In genomic region chr10:99906470-99906869, GRCh38 we compare ENCODE assay signal across 8 cellular contexts.
DNase-seq lines count a peak whose midpoint lies in the region; ATAC-seq and TF ChIP-seq lines count a peak whose summit lies in the region.

No MANE protein-coding gene starts in this region.

- no peak for TF ChIP-seq CTCF in left lung (IDR thresholded peaks at IDR 0.05)
- TF ChIP-seq CTCF in uterus (IDR thresholded peaks at IDR 0.05), result no peak
- TF ChIP-seq CTCF in coronary artery (IDR thresholded peaks at IDR 0.05), result no peak

- H3K27ac ChIP-seq in right cardiac atrium (ENCODE audit: low read length) (no peak overlapping the region), left lung (no peak overlapping the region), uterus (no peak overlapping the region), coronary artery (no peak overlapping the region)

- H3K9me3 ChIP-seq in right cardiac atrium (ENCODE audit: control insufficient read depth, low read length) (no peaks in the 10 kb centered on the region), left lung (no peaks in the 10 kb centered on the region), uterus (no peaks in the 10 kb centered on the region)

- DNase-seq in right cardiac atrium (peak in 2 of 3 donors; percentile 33 to 48), cardiac septum (ENCODE audit: low spot score) (no peak), brain pericyte (ENCODE audit: low read depth, low spot score) (peak; percentile 92), left lung (no peak), uterus (peak; percentile 23 to 69), coronary artery (ENCODE audit: low spot score) (no peak), NCI-H524 (lab: John Stamatoyannopoulos, UW) (no peak), AML-193 (lab: John Stamatoyannopoulos, UW) (no peak)

- ATAC-seq in right cardiac atrium, result peak in 1 of 2 donors; percentile 45
- ATAC-seq in left lung, result peak; percentile 47

- H3K4me3 ChIP-seq in right cardiac atrium (ENCODE audit: low read length) (no peak overlapping the region), left lung (no peak overlapping the region), uterus (no peak overlapping the region), coronary artery (no peak overlapping the region)

- H3K27me3 ChIP-seq in right cardiac atrium (ENCODE audit: control insufficient read depth, insufficient read depth) (no peaks in the 10 kb centered on the region), left lung (no peaks in the 10 kb centered on the region), uterus (no peaks in the 10 kb centered on the region)

- no peak for TF ChIP-seq POLR2A in uterus (IDR thresholded peaks at IDR 0.05)

- 78% methylated on average over 9 of the region's 9 CpGs for WGBS in right cardiac atrium

- intact Hi-C loops in right cardiac atrium (cut with DNase I) (loop anchor here in 1 of 4 donors (10.0 kb wide), 1 partner anchor 108 kb away; no protein-coding TSS in a partner anchor), cardiac septum (cut with DNase I) (no loop called here), left lung (cut with DNase I) (no loop called here), uterus (cut with DNase I; ENCODE audit: low total_unique reads) (no loop called here)

- H3K36me3 ChIP-seq in left lung, result peaks cover 0 to 67% of the 10 kb centered on the region in 2 donors
- H3K36me3 ChIP-seq in uterus, result no peaks in the 10 kb centered on the region

- H3K4me1 ChIP-seq in right cardiac atrium (ENCODE audit: control insufficient read depth, insufficient read depth, low read length) (peaks cover 2% of the 10 kb centered on the region), left lung (no peaks in the 10 kb centered on the region), uterus (no peaks in the 10 kb centered on the region)

Comparison
In these comparisons a context has a peak if more than half of its experiments do, and no peak if none do; other contexts are left out.
1. DNase-seq: peak in right cardiac atrium (2 of 3), brain pericyte (single experiment) and uterus (2 of 2); none in cardiac septum (single experiment), left lung (0 of 2), coronary artery (single experiment), NCI-H524 (0 of 2) and AML-193 (0 of 2).